Comparison of ENCODE assay signal across 17 cellular contexts in the genomic region with DNA sequence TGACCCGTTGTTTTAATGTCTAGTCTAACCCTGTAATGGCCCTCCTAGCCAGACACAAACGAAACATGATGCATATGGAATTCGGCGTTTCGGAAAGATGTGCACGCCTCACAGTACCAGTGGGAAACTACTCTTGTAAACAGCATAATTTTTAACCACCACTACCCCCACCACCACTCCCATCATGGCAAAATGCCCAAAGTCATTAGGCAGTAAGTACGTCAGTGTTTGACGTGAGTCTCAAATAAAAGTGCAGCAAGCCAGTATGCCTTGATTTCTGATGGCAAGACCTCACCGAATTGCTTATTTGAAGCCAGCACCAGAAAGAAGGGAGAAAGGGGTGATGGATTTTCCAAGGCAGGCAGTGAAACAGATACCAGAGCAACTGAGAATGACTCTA.
"Had no signal": no experiment of that assay in that cellular context is flagged by ENCODE, and none has a peak within 500 bp of the region (broad histone marks: within the 10 kb centered on the region; RNA-seq: fewer than 3 reads in every experiment).

No MANE protein-coding gene starts in this region.

- ATAC-seq: activated CD8-positive, alpha-beta T cell treated with anti-CD3 and anti-CD28 coated beads for 36 hours; activated T-helper 17 cell treated with anti-CD3 and anti-CD28 coated beads, Interleukin-2, amount 50 U/mL, for 72 hours; left lobe of liver; stimulated activated naive B cell treated with anti-CD40 and anti-IgM and Interleukin-4, amounts not matched to agents 10 μg/mL and 1 μg/mL and 100 μg/mL, for 72 hours had no signal

- H3K27me3 ChIP-seq: esophagus squamous epithelium, spleen had no signal

- H3K4me1 ChIP-seq: esophagus squamous epithelium, spleen had no signal

- H3K36me3 ChIP-seq: esophagus squamous epithelium, spleen had no signal

- H3K4me3 ChIP-seq: esophagus squamous epithelium, lung, spleen had no signal

- H3K27ac ChIP-seq: esophagus squamous epithelium, spleen had no signal

- DNase-seq: activated CD4-positive, alpha-beta T cell treated with anti-CD3 and anti-CD28 coated beads, Interleukin-2, amount 10 ng/mL, durations not matched to agents 24 days and 14 days; activated CD8-positive, alpha-beta T cell treated with anti-CD3 and anti-CD28 coated beads for 36 hours; activated naive CD4-positive, alpha-beta T cell; activated naive CD8-positive, alpha-beta T cell treated with anti-CD3 and anti-CD28 coated beads for 36 hours; activated T-cell treated with anti-CD3 and anti-CD28 coated beads, Interleukin-2, amount 50 U/mL, for 1 hour; amniotic stem cell; effector memory CD4-positive, alpha-beta T cell; esophagus squamous epithelium; foreskin fibroblast; hypothalamus; spleen; stimulated activated naive B cell treated with anti-CD40 and anti-IgM and Interleukin-4, amounts not matched to agents 10 μg/mL and 1 μg/mL and 100 μg/mL, for 72 hours had no signal

- FAIRE-seq: endothelial cell of umbilical vein, keratinocyte had no signal
